8 cellular contexts compared by ENCODE assay signal in the genomic region with DNA sequence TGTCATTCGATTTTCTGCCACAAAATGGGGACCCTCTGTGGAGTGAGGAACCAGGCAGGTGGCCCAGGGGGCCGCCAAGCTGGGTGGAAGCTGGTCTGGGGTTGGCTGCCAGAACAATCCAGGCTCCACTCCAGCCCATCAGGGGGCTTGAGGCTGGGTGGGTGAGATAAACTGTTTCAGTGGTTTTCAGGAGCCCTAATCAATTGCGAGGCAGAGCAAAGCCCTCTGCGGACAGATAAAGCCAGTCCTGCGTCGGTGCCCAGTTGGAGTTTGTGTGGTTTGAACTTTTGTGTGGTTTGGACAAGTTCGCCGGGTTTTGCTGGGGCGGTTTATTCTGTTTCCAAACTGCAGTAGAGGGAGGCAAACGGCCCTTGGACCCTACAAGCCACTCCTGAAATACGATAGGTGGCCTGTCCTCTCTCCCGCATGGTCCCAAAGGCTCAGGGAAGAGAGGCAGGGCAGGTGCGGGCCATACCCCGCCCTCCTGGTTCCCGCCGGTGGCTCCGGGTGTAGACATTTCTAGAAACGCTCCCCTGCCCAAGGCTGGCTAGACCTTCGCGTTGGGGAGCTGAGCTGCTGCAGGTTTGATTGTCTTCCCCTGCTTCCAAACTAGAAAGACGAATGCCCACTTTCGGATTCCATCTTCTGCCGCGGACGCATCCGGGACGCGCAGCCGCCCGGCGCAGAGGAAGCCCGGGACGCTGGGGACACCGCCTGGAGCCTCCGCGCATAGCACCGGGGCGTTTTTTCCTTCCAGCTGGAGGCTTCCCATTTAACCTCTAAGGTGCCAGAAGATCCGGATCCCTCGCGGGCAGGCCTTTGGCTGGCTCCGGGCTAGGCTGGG.
DNase-seq lines count a peak whose midpoint lies in the region; ATAC-seq and TF ChIP-seq lines count a peak whose summit lies in the region.

No MANE protein-coding gene starts in this region.

- peak overlapping the region; percentile 8 to 52; a peak in 3 of 4 replicates for H3K4me3 ChIP-seq in DND-41 (ENCODE audit: low read depth in 1 of 2, low read length in 2 of 2)
- peak overlapping the region; percentile 51 for H3K4me3 ChIP-seq in IMR-90 (ENCODE audit: insufficient read depth, low read depth, low read length)
- H3K4me3 ChIP-seq in gastroesophageal sphincter = peak overlapping the region; percentile 46 to 52
- peak overlapping the region; percentile 47 to 68 for H3K4me3 ChIP-seq in neuronal stem cell (ENCODE audit: low read length in 2 of 2)
- H3K4me3 ChIP-seq in thyroid gland (replicated peaks in 1 of 3) = peak overlapping the region in 1 of 3 donors; percentile 19

- H3K9ac ChIP-seq in DND-41 (ENCODE audit: low read depth, low read length) (peak overlapping the region; percentile 44), IMR-90 (ENCODE audit: low read depth, low read length) (peak overlapping the region; percentile 76), neuronal stem cell (ENCODE audit: low read depth, low read length, poor library complexity) (no peak overlapping the region)

- H3K23ac ChIP-seq in IMR-90 (ENCODE audit: low read depth, low read length) = 0 out of 2 replicates have a peak overlapping the region, but pooled peaks have one; percentile 75
- no peak overlapping the region for H3K23ac ChIP-seq in neuronal stem cell (ENCODE audit: low read depth, low read length, poor library complexity)

- H3K4me1 ChIP-seq in DND-41 (ENCODE audit: insufficient read depth, low read length) (peaks cover 12% of the 10 kb centered on the region), IMR-90 (ENCODE audit: control insufficient read depth, insufficient read depth, low read length) (peaks cover 10% of the 10 kb centered on the region), gastroesophageal sphincter (peaks cover 0 to 17% (median 3%) of the 10 kb centered on the region in 3 donors), neuronal stem cell (ENCODE audit: control insufficient read depth in 2 of 2, insufficient read depth in 1 of 2, low read depth in 1 of 2, low read length in 2 of 2) (peaks cover 0 to 3% of the 10 kb centered on the region in 2 donors), thyroid gland (peaks cover 0 to 10% of the 10 kb centered on the region in 2 donors)

- no peaks in the 10 kb centered on the region for H3K79me1 ChIP-seq in IMR-90 (ENCODE audit: low read depth in 1 of 2, low read length in 2 of 2)
- no peaks in the 10 kb centered on the region for H3K79me1 ChIP-seq in neuronal stem cell (ENCODE audit: low read depth, low read length)

- H2BK15ac ChIP-seq in IMR-90 (ENCODE audit: low read depth, low read length) (peak overlapping the region; percentile 83; the same call in 1 of the 3 replicates), neuronal stem cell (ENCODE audit: low read length) (no peak overlapping the region)

- no peak overlapping the region for H2AK9ac ChIP-seq in IMR-90 (replicated peaks; ENCODE audit: low read depth, low read length, poor library complexity)

- H3K14ac ChIP-seq in IMR-90 (replicated peaks; ENCODE audit: low read depth, low read length) = peak overlapping the region; percentile 45; the same call in 1 of the 2 replicates
- H3K14ac ChIP-seq in neuronal stem cell (ENCODE audit: low read length) = no peak overlapping the region

- dilution Hi-C loops in IMR-90 (cut with HindIII; ENCODE audit: low sequenced_read_pairs, unreplicated experiment) = no loop called here

- H3K9me1 ChIP-seq in IMR-90 (ENCODE audit: insufficient read depth, low read length) = no peaks in the 10 kb centered on the region; the same call in none of the 2 replicates

- peak; percentile 65 for DNase-seq in DND-41
- peak; percentile 56 for DNase-seq in IMR-90
- DNase-seq in RPMI8226 = peak; percentile 68
- peak; percentile 60 for DNase-seq in activated naive CD4-positive, alpha-beta T cell treated with Interleukin-2 at 50 U/mL for 16 hours
- peak; percentile 44 for DNase-seq in neuronal stem cell (ENCODE audit: low spot score)
- peak; percentile 61 to 68 for DNase-seq in thyroid gland

- TF ChIP-seq CTCF in DND-41 (IDR thresholded peaks at IDR 0.05; ENCODE audit: borderline replicate concordance, extremely low read depth, low read length, poor library complexity, severe bottlenecking) (peak; percentile 76), IMR-90 (conservative IDR thresholded peaks at IDR 0.05; ENCODE audit: low read depth, low read length) (peak; percentile 79), gastroesophageal sphincter (IDR thresholded peaks at IDR 0.05) (peak in 3 of 4 experiments; percentile 68 to 84 (median 75)), thyroid gland (IDR thresholded peaks at IDR 0.05) (peak; percentile 29 to 72 (median 57))

- peak overlapping the region; percentile 61 to 72; a peak in 2 of 4 replicates for H4K8ac ChIP-seq in IMR-90 (ENCODE audit: low read depth in 2 of 2, low read length in 2 of 2)
- no peak overlapping the region for H4K8ac ChIP-seq in neuronal stem cell (ENCODE audit: low read depth, low read length)

- no peak overlapping the region for H3K56ac ChIP-seq in IMR-90 (ENCODE audit: extremely low read depth, insufficient read depth, low read length)

- H3K4me2 ChIP-seq in DND-41 (ENCODE audit: insufficient read depth, low read length) (peak overlapping the region; percentile 62), IMR-90 (ENCODE audit: low read depth, low read length) (peak overlapping the region; percentile 84), neuronal stem cell (ENCODE audit: insufficient read depth, low read length, poor library complexity, severe bottlenecking) (peak overlapping the region; percentile 62)

- peak overlapping the region; percentile 92 for H2BK120ac ChIP-seq in IMR-90 (ENCODE audit: low read depth, low read length)
- no peak overlapping the region for H2BK120ac ChIP-seq in neuronal stem cell (ENCODE audit: low read depth, low read length)

- H4K20me1 ChIP-seq in DND-41 (ENCODE audit: insufficient read depth, low read length) (no peaks in the 10 kb centered on the region), IMR-90 (ENCODE audit: insufficient read depth, low read length) (no peaks in the 10 kb centered on the region)

- TF ChIP-seq POLR2A in IMR-90 (IDR thresholded peaks at IDR 0.05; ENCODE audit: low read depth, low read length) (peak; percentile 26; the same call in 1 of the 2 replicates), gastroesophageal sphincter (IDR thresholded peaks at IDR 0.05) (no peak), thyroid gland (IDR thresholded peaks at IDR 0.05) (no peak)

- H3K18ac ChIP-seq in IMR-90 (ENCODE audit: low read depth, low read length) (no peak overlapping the region), neuronal stem cell (ENCODE audit: low read length) (peak overlapping the region; percentile 76)

- ATAC-seq in DND-41 (ENCODE audit: insufficient read depth, low read depth) (peak; percentile 93), IMR-90 (ENCODE audit: low read depth) (peak; percentile 95), gastroesophageal sphincter (peak; percentile 82), GM21717 (IDR thresholded peaks at IDR 0.05; ENCODE audit: unreplicated experiment) (no peak)

- no peaks in the 10 kb centered on the region for H3K9me3 ChIP-seq in DND-41 (ENCODE audit: insufficient read depth, low read length, severe bottlenecking)
- H3K9me3 ChIP-seq in IMR-90 (ENCODE audit: control insufficient read depth, insufficient read depth, low read length) = peaks cover 6% of the 10 kb centered on the region; the same call in 1 of the 2 replicates
- H3K9me3 ChIP-seq in gastroesophageal sphincter = no peaks in the 10 kb centered on the region
- no peaks in the 10 kb centered on the region for H3K9me3 ChIP-seq in neuronal stem cell (replicated peaks in 1 of 2; ENCODE audit: control insufficient read depth in 2 of 2, insufficient read depth in 1 of 2, low read depth in 1 of 2, low read length in 2 of 2)
- no peaks in the 10 kb centered on the region for H3K9me3 ChIP-seq in thyroid gland

- WGBS in IMR-90 (ENCODE audit: extremely low coverage in 2 of 2, insufficient read length in 1 of 2), 2 experiments = 27% methylated on average over 16 of the region's 42 CpGs; no CpG with 5 or more reads in 1 of the 2 experiments
- WGBS in gastroesophageal sphincter (ENCODE audit: low coverage in 1 of 2), 2 donors = 44% methylated on average over 5 of the region's 42 CpGs; no CpG with 5 or more reads in 1 of the 2 donors
- WGBS in neuronal stem cell (ENCODE audit: extremely low coverage in 2 of 2, insufficient read length in 2 of 2, insufficient replicate concordance in 1 of 2), 2 donors = no CpG with 5 or more reads among the region's 42 CpGs
- WGBS in thyroid gland, 2 donors = 29 to 36% methylated on average over 5 to 7 of the region's 42 CpGs

- H2AK5ac ChIP-seq in IMR-90 (ENCODE audit: low read depth, low read length) = no peak overlapping the region
- H2AK5ac ChIP-seq in neuronal stem cell (ENCODE audit: low read depth, low read length) = no peak overlapping the region

- H2BK12ac ChIP-seq in neuronal stem cell (ENCODE audit: low read length) = no peak overlapping the region

- TF ChIP-seq RAD21 in IMR-90 (IDR thresholded peaks at IDR 0.05; ENCODE audit: low read length) = peak; percentile 89

- H3K27me3 ChIP-seq in DND-41 (ENCODE audit: insufficient read depth, low read length, poor library complexity) (no peaks in the 10 kb centered on the region), IMR-90 (ENCODE audit: control insufficient read depth, insufficient read depth, low read length) (no peaks in the 10 kb centered on the region; the same call in 1 of the 2 replicates), gastroesophageal sphincter (no peaks in the 10 kb centered on the region), neuronal stem cell (ENCODE audit: control insufficient read depth in 3 of 3, insufficient read depth in 3 of 3, low read depth in 1 of 3, low read length in 3 of 3) (peaks cover 0 to 7% (median 0%) of the 10 kb centered on the region in 3 experiments), thyroid gland (no peaks in the 10 kb centered on the region)

- TF ChIP-seq EP300 in gastroesophageal sphincter (IDR thresholded peaks at IDR 0.05) = no peak

- H4K5ac ChIP-seq in IMR-90 (ENCODE audit: low read depth, low read length) = no peak overlapping the region; the same call in 1 of the 2 replicates

- H2BK5ac ChIP-seq in IMR-90 (ENCODE audit: low read depth, low read length, poor library complexity, severe bottlenecking) = peak overlapping the region; percentile 13
- H2BK5ac ChIP-seq in neuronal stem cell (ENCODE audit: low read length) = peak overlapping the region; percentile 60

- intact Hi-C loops in IMR-90 (cut with micrococcal nuclease) (loop anchor here (1.0 to 10.0 kb wide), 8 partner anchors 94 to 1512 kb away; no protein-coding TSS in a partner anchor), thyroid gland (cut with DNase I) (loop anchor here (10.0 kb wide), 2 partner anchors 92 to 452 kb away; no protein-coding TSS in a partner anchor)

- POLR2A ChIA-PET in IMR-90 (lab: Charles Lee; ENCODE audit: unreplicated experiment) = interaction anchor here (0.5 to 0.7 kb wide), 3 partner anchors 120 to 357 kb away, joined by 3 to 5 read pairs (median 4); no protein-coding TSS in a partner anchor

- H4K91ac ChIP-seq in IMR-90 (ENCODE audit: insufficient read depth, low read depth, low read length) (peak overlapping the region; percentile 70; the same call in 1 of the 2 replicates), neuronal stem cell (ENCODE audit: low read depth, low read length, poor library complexity) (no peak overlapping the region)

- no peak overlapping the region for H3K27ac ChIP-seq in DND-41 (ENCODE audit: low read length)
- peak overlapping the region; percentile 57; the same call in 1 of the 2 replicates for H3K27ac ChIP-seq in IMR-90 (ENCODE audit: insufficient read depth, low read length)
- H3K27ac ChIP-seq in gastroesophageal sphincter = peak overlapping the region in 3 of 4 donors; percentile 51 to 74 (median 72)
- no peak overlapping the region for H3K27ac ChIP-seq in neuronal stem cell (replicated peaks; ENCODE audit: low read length)
- H3K27ac ChIP-seq in thyroid gland = peak overlapping the region in 2 of 3 donors; percentile 4 to 41

- H2AFZ ChIP-seq in DND-41 (ENCODE audit: low read depth, low read length) (peak overlapping the region; percentile 85), IMR-90 (replicated peaks; ENCODE audit: low read length, poor library complexity) (peak overlapping the region; percentile 90), neuronal stem cell (ENCODE audit: low read length) (peak overlapping the region; percentile 86)

- CTCF ChIA-PET in IMR-90 (lab: Yijun Ruan, JAX) = interaction anchor here (0.5 kb wide), 1 partner anchor 277 kb away, joined by 3 read pairs; no protein-coding TSS in a partner anchor

- in situ Hi-C loops in IMR-90 (cut with MboI; ENCODE audit: low sequenced_read_pairs) = loop anchor here (10.0 kb wide), 1 partner anchor 532 kb away; no protein-coding TSS in a partner anchor

- peak overlapping the region; percentile 62; the same call in 1 of the 2 replicates for H2BK20ac ChIP-seq in IMR-90 (ENCODE audit: low read depth, low read length)

- H3K36me3 ChIP-seq in DND-41 (ENCODE audit: insufficient read depth, low read length) (no peaks in the 10 kb centered on the region), IMR-90 (ENCODE audit: control insufficient read depth, insufficient read depth, low read length) (no peaks in the 10 kb centered on the region), gastroesophageal sphincter (no peaks in the 10 kb centered on the region), neuronal stem cell (replicated peaks in 1 of 2; ENCODE audit: control insufficient read depth in 2 of 2, insufficient read depth in 2 of 2, low read length in 2 of 2) (no peaks in the 10 kb centered on the region), thyroid gland (no peaks in the 10 kb centered on the region)

- H3K4ac ChIP-seq in IMR-90 (ENCODE audit: low read depth, low read length) (peak overlapping the region; percentile 91), neuronal stem cell (ENCODE audit: low read length) (no peak overlapping the region)

- H3K79me2 ChIP-seq in DND-41 (ENCODE audit: insufficient read depth, low read length) = no peaks in the 10 kb centered on the region

- BruUV-seq in IMR-90 (replicated peaks; lab: Mats Ljungman, UMichigan) = no TSS peak

Comparison
In these comparisons a context has a peak if more than half of its experiments do, and no peak if none do; other contexts are left out.
1. H3K27ac ChIP-seq: peak in IMR-90 (single experiment), gastroesophageal sphincter (3 of 4) and thyroid gland (2 of 3); none in DND-41 (single experiment) and neuronal stem cell (single experiment).
2. Peak in every context shown above with its lines, with median percentiles within 50 percentile points of each other: DNase-seq, H2AFZ ChIP-seq, H3K4me2 ChIP-seq and CTCF ChIP-seq.